Comparison of ENCODE assay signal across 28 cellular contexts in genomic region chrX:40854242-40854641, GRCh38.
"Had no signal": no experiment of that assay in that cellular context is flagged by ENCODE, and none has a peak within 500 bp of the region (broad histone marks: within the 10 kb centered on the region; RNA-seq: fewer than 3 reads in every experiment).

No MANE protein-coding gene starts in this region.

- H3K4me1 Mint-ChIP-seq: activated CD4-positive, alpha-beta memory T cell treated with anti-CD3 and anti-CD28 coated beads, Interleukin-2, amount 10 ng/mL, durations not matched to agents 7 days and 5 days; central memory CD8-positive, alpha-beta T cell had no signal

- H3K27ac Mint-ChIP-seq: activated CD4-positive, alpha-beta memory T cell treated with anti-CD3 and anti-CD28 coated beads, Interleukin-2, amount 10 ng/mL, durations not matched to agents 7 days and 5 days; activated naive CD8-positive, alpha-beta T cell; effector memory CD8-positive, alpha-beta T cell; nephron progenitor cell; T-helper 1 cell treated with Interleukin-12 subunit alpha and Interleukin-12 subunit beta and Interleukin-4 antibody, amounts not matched to agents 30 μg/mL and 1 μg/mL, for 36 hours had no signal

- H3K4me3 Mint-ChIP-seq: activated CD4-positive, alpha-beta memory T cell treated with anti-CD3 and anti-CD28 coated beads, Interleukin-2, amount 10 ng/mL, durations not matched to agents 7 days and 5 days; activated naive CD8-positive, alpha-beta T cell; central memory CD8-positive, alpha-beta T cell; effector memory CD8-positive, alpha-beta T cell; nephron progenitor cell; T-helper 1 cell treated with Interleukin-12 subunit alpha and Interleukin-12 subunit beta and Interleukin-4 antibody, amounts not matched to agents 30 μg/mL and 1 μg/mL, for 36 hours had no signal

- H3K79me2 ChIP-seq: parathyroid adenoma had no signal

- DNase-seq: activated CD4-positive, alpha-beta memory T cell treated with anti-CD3 and anti-CD28 coated beads, Interleukin-2, amount 10 ng/mL, durations not matched to agents 7 days and 5 days; activated CD4-positive, alpha-beta T cell treated with anti-CD3 and anti-CD28 coated beads for 4 hours; activated CD4-positive, CD25-positive, alpha-beta regulatory T cell; activated gamma-delta T cell treated with Interleukin-2 at 50 U/mL for 16 hours; amniotic stem cell; effector memory CD8-positive, alpha-beta T cell; glutamatergic neuron; hippocampal formation; kidney; lower lobe of right lung; mesendoderm; nephron progenitor cell; nucleus accumbens; right cardiac atrium; stimulated activated CD4-positive, alpha-beta T cell treated with anti-CD3 and anti-CD28 coated beads, Interleukin-12 subunit alpha, Interleukin-12 subunit beta, amount 100 ng/mL, for 4 hours; stimulated activated CD4-positive, alpha-beta T cell treated with anti-CD3 and anti-CD28 coated beads, Interleukin-4, amount 100 ng/mL, for 4 hours; stimulated activated naive CD8-positive, alpha-beta T cell treated with anti-CD3 and anti-CD28 coated beads, Interleukin-15, Interleukin-2, amounts not matched to agents 100 U/mL and 50 U/mL, for 24 hours; T1000; upper lobe of right lung had no signal

- H3K4me1 ChIP-seq: breast epithelium, lower lobe of right lung, parathyroid adenoma, upper lobe of right lung had no signal

- H3K9me3 ChIP-seq: lower lobe of right lung, mucosa of descending colon, upper lobe of right lung had no signal

- H3K36me3 Mint-ChIP-seq: activated naive CD8-positive, alpha-beta T cell had no signal

- H3K9ac ChIP-seq: parathyroid adenoma had no signal

- H3K9me3 Mint-ChIP-seq: activated CD4-positive, alpha-beta memory T cell treated with anti-CD3 and anti-CD28 coated beads, Interleukin-2, amount 10 ng/mL, durations not matched to agents 7 days and 5 days; central memory CD8-positive, alpha-beta T cell; effector memory CD8-positive, alpha-beta T cell; T-helper 1 cell treated with Interleukin-12 subunit alpha and Interleukin-12 subunit beta and Interleukin-4 antibody, amounts not matched to agents 30 μg/mL and 1 μg/mL, for 36 hours had no signal

- ATAC-seq: effector memory CD8-positive, alpha-beta T cell; esophagus mucosa; lower lobe of right lung; right cardiac atrium; upper lobe of right lung had no signal

- H3K27ac ChIP-seq: breast epithelium, lower lobe of right lung, parathyroid adenoma, upper lobe of right lung had no signal

- H2AFZ ChIP-seq: parathyroid adenoma had no signal

- H3K36me3 ChIP-seq: breast epithelium, lower lobe of right lung, upper lobe of right lung had no signal

- FAIRE-seq: colon, frontal cortex, kidney had no signal

- H3K27me3 Mint-ChIP-seq: activated naive CD8-positive, alpha-beta T cell; central memory CD8-positive, alpha-beta T cell had no signal

- H3K4me3 ChIP-seq: breast epithelium, lower lobe of right lung, mucosa of descending colon, upper lobe of right lung had no signal

- H3K27me3 ChIP-seq: upper lobe of right lung had no signal
